In genomic region chr16:11181242-11181888, GRCh38 we compare ENCODE assay signal across 1 cellular context.
TF ChIP-seq lines count a peak whose summit lies in the region.

No MANE protein-coding gene starts in this region.

TF ChIP-seq in GM23338, 12 proteins besides CTCF, POLR2A, EP300 and RAD21 (continued from another document):
- TF ChIP-seq, protein P1, sequence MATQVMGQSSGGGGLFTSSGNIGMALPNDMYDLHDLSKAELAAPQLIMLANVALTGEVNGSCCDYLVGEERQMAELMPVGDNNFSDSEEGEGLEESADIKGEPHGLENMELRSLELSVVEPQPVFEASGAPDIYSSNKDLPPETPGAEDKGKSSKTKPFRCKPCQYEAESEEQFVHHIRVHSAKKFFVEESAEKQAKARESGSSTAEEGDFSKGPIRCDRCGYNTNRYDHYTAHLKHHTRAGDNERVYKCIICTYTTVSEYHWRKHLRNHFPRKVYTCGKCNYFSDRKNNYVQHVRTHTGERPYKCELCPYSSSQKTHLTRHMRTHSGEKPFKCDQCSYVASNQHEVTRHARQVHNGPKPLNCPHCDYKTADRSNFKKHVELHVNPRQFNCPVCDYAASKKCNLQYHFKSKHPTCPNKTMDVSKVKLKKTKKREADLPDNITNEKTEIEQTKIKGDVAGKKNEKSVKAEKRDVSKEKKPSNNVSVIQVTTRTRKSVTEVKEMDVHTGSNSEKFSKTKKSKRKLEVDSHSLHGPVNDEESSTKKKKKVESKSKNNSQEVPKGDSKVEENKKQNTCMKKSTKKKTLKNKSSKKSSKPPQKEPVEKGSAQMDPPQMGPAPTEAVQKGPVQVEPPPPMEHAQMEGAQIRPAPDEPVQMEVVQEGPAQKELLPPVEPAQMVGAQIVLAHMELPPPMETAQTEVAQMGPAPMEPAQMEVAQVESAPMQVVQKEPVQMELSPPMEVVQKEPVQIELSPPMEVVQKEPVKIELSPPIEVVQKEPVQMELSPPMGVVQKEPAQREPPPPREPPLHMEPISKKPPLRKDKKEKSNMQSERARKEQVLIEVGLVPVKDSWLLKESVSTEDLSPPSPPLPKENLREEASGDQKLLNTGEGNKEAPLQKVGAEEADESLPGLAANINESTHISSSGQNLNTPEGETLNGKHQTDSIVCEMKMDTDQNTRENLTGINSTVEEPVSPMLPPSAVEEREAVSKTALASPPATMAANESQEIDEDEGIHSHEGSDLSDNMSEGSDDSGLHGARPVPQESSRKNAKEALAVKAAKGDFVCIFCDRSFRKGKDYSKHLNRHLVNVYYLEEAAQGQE (IDR thresholded peaks at IDR 0.05; ENCODE audit: unreplicated experiment), result no peak
- TF ChIP-seq CREB1 (CRISPR knock-in tag; IDR thresholded peaks at IDR 0.05; ENCODE audit: low read depth), result no peak
